In the genomic region with DNA sequence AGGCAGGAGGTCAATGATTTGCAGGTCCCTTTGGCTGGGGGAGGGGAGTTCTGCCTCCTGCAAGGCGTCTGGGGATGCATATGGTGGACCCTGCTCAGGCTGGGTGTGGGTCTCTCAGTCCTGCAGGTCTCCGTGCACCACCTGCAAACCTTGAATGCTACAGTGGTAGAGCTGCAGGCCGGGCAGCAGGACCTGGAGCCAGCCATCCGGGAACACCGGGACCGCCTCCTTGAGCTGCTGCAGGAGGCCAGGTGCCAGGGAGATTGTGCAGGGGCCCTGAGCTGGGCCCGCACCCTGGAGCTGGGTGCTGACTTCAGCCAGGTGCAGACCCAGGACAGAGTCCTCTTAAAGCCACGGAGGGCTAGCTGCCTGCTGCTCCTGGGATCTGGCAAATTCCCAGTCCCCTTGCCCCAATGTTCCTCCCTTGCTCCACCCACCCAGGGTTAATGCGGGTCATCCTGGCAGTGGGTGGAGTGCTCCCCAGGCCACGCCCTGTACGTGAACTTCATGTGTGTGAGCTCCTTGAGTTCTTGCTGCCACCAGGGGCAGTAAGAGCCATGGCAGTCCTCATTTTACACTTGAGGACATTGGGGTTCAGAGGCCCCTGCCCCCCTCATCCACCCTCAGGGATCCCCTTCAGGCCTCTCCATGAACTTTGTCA, we compare ENCODE assay signal across 1 cellular context.
TF ChIP-seq lines count a peak whose summit lies in the region.

No MANE protein-coding gene starts in this region.

TF ChIP-seq in GM23338, 12 proteins besides CTCF, POLR2A, EP300 and RAD21 (continued from another document):
- TF ChIP-seq ZNF462 (CRISPR knock-in tag; IDR thresholded peaks at IDR 0.05), result no peak
- TF ChIP-seq REST (IDR thresholded peaks at IDR 0.05; ENCODE audit: unreplicated experiment), result no peak
- no peak for TF ChIP-seq NANOG (IDR thresholded peaks at IDR 0.05; ENCODE audit: borderline replicate concordance)
- TF ChIP-seq EZH2phosphoT487 (IDR thresholded peaks at IDR 0.05; ENCODE audit: unreplicated experiment), result no peak
- no peak for TF ChIP-seq STAT1 (IDR thresholded peaks at IDR 0.05; ENCODE audit: unreplicated experiment)
- no peak for TF ChIP-seq ZNF331 (CRISPR knock-in tag; IDR thresholded peaks at IDR 0.05; ENCODE audit: low read depth)
- TF ChIP-seq, protein P1, sequence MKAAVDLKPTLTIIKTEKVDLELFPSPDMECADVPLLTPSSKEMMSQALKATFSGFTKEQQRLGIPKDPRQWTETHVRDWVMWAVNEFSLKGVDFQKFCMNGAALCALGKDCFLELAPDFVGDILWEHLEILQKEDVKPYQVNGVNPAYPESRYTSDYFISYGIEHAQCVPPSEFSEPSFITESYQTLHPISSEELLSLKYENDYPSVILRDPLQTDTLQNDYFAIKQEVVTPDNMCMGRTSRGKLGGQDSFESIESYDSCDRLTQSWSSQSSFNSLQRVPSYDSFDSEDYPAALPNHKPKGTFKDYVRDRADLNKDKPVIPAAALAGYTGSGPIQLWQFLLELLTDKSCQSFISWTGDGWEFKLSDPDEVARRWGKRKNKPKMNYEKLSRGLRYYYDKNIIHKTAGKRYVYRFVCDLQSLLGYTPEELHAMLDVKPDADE (IDR thresholded peaks at IDR 0.05), result no peak
- TF ChIP-seq ZNF114 (CRISPR knock-in tag; IDR thresholded peaks at IDR 0.05), result no peak
